Comparison of ENCODE assay signal across 20 cellular contexts in the genomic region with DNA sequence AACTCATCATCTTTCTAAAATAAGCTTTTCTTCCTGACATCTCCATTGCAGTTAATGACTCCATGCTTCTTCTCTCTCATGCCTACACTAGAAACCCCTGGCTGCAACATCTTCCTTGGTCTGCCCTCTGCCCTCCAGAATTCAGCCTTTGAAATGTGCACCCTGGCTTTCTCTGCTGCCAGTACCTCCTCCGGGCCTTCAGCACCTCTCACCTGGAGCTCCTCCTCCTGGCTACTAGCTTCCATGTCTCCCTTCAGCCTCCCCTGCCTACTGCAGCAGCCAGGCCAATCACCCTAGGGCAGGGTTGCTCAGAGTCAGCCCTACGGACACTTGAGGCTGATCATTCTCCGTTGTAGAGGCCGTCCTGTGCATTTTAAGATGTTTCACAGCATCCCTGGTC. TPM values are rescaled to one million over a fixed set of nuclear protein-coding genes. Genes with fewer than 3 reads are reported as not detected.
DNase-seq lines count a peak whose midpoint lies in the region; ATAC-seq and TF ChIP-seq lines count a peak whose summit lies in the region.
"Had no signal": no experiment of that assay in that cellular context is flagged by ENCODE, and none has a peak within 500 bp of the region (broad histone marks: within the 10 kb centered on the region; RNA-seq: fewer than 3 reads in every experiment).

No MANE protein-coding gene starts in this region.

- H3K9ac ChIP-seq in BLaER1 treated with 17β-estradiol and CSF1 and Interleukin-3, amounts not matched to agents 10 nM and 100 nM = no peak overlapping the region
- H3K9ac ChIP-seq in Karpas-422 (ENCODE audit: low read length) = no peak overlapping the region

- no peaks in the 10 kb centered on the region for H4K20me1 ChIP-seq in BLaER1 treated with 17β-estradiol and CSF1 and Interleukin-3, amounts not matched to agents 10 nM and 100 nM
- H4K20me1 ChIP-seq in Karpas-422 (ENCODE audit: insufficient read depth, low read depth, low read length) = no peaks in the 10 kb centered on the region

- intact Hi-C loops in left colon (cut with DNase I, micrococcal nuclease) (no loop called here), transverse colon (cut with DNase I; ENCODE audit: low total_unique reads) (no loop called here)

- peak; percentile 37 for ATAC-seq in left colon
- ATAC-seq: A549 had no signal

- H3K9me3 ChIP-seq in BLaER1 treated with 17β-estradiol and CSF1 and Interleukin-3, amounts not matched to agents 10 nM and 100 nM (replicated peaks in 1 of 11) = no peaks in the 10 kb centered on the region
- no peaks in the 10 kb centered on the region for H3K9me3 ChIP-seq in Karpas-422 (ENCODE audit: low read length)
- H3K9me3 ChIP-seq in transverse colon = no peaks in the 10 kb centered on the region
- H3K9me3 ChIP-seq: A549 had no signal

- no peak overlapping the region for H3K4me3 ChIP-seq in BLaER1 treated with 17β-estradiol and CSF1 and Interleukin-3, amounts not matched to agents 10 nM and 100 nM
- H3K4me3 ChIP-seq in Karpas-422 (ENCODE audit: low read length) (no peak overlapping the region), epithelial cell of esophagus (ENCODE audit: low read length) (no peak overlapping the region), transverse colon (no peak overlapping the region)
- H3K4me3 ChIP-seq: A549, PC-9 had no signal

- no peaks in the 10 kb centered on the region for H3K79me2 ChIP-seq in Karpas-422 (ENCODE audit: low read length)

- DNase-seq in Karpas-422 = peak; percentile 57
- DNase-seq in epithelial cell of esophagus (ENCODE audit: low read depth) = peak; percentile 9
- DNase-seq in left colon = no peak
- no peak for DNase-seq in germinal center (ENCODE audit: low spot score)
- no peak for DNase-seq in transverse colon
- DNase-seq in AML-193 (lab: John Stamatoyannopoulos, UW) = no peak
- no peak for DNase-seq in COLO668 (lab: John Stamatoyannopoulos, UW; ENCODE audit: unreplicated experiment)
- DNase-seq: CD4-positive, CD25-positive, alpha-beta regulatory T cell; DMS79; KBM-7; NCI-H1105 treated with DMSO at 0.1 percent for 48 hours; NCI-H1694; NCI-H510A; NCI-H774; PC-9; SIG-M5; T-helper 1 cell had no signal

- no peak for TF ChIP-seq POLR2A in transverse colon (IDR thresholded peaks at IDR 0.05)

- TF ChIP-seq CTCF in epithelial cell of esophagus (IDR thresholded peaks at IDR 0.05; ENCODE audit: insufficient read depth, low read depth, low read length, missing control alignments) (no peak), transverse colon (IDR thresholded peaks at IDR 0.05) (no peak)

- H3K4me2 ChIP-seq in BLaER1 treated with 17β-estradiol and CSF1 and Interleukin-3, amounts not matched to agents 10 nM and 100 nM = peak overlapping the region in 9 of 11 experiments; percentile 45 to 74 (median 59); a peak in 19 of 22 replicates
- H3K4me2 ChIP-seq in Karpas-422 (ENCODE audit: low read depth, low read length, poor library complexity, severe bottlenecking) = no peak overlapping the region
- H3K4me2 ChIP-seq: A549, PC-9 had no signal

- H3K9me2 ChIP-seq in Karpas-422 (replicated peaks; ENCODE audit: insufficient read depth, low read length) = no peaks in the 10 kb centered on the region

- WGBS in transverse colon (ENCODE audit: low coverage in 1 of 2), 2 donors = 74% methylated on average over 4 of the region's 4 CpGs; no CpG with 5 or more reads in 1 of the 2 donors

- no peaks in the 10 kb centered on the region for H3K36me3 ChIP-seq in BLaER1 treated with 17β-estradiol and CSF1 and Interleukin-3, amounts not matched to agents 10 nM and 100 nM
- H3K36me3 ChIP-seq in Karpas-422 (ENCODE audit: insufficient read depth, low read length) = no peaks in the 10 kb centered on the region
- no peaks in the 10 kb centered on the region for H3K36me3 ChIP-seq in transverse colon

- no peak overlapping the region for H3K27ac ChIP-seq in BLaER1 treated with 17β-estradiol and CSF1 and Interleukin-3, amounts not matched to agents 10 nM and 100 nM
- H3K27ac ChIP-seq in Karpas-422 (ENCODE audit: low read length) (no peak overlapping the region), transverse colon (no peak overlapping the region)
- H3K27ac ChIP-seq: A549, PC-9, RWPE1 had no signal

- H2AFZ ChIP-seq in Karpas-422 (ENCODE audit: low read length) = no peak overlapping the region
- H2AFZ ChIP-seq: PC-9 had no signal

- peaks cover 14 to 53% (median 38%) of the 10 kb centered on the region in 10 experiments for H3K4me1 ChIP-seq in BLaER1 treated with 17β-estradiol and CSF1 and Interleukin-3, amounts not matched to agents 10 nM and 100 nM
- H3K4me1 ChIP-seq in Karpas-422 (ENCODE audit: low read length) (peaks cover 14% of the 10 kb centered on the region), transverse colon (no peaks in the 10 kb centered on the region)
- H3K4me1 ChIP-seq: A549 had no signal

- in situ Hi-C loops in transverse colon (cut with MboI; ENCODE audit: low pct_ligation_motif_present in 1 of 4, low pct_unique_long_range_greater_than_20kb in 1 of 4, low sequenced_read_pairs in 3 of 4) = no loop called here

- no peak for TF ChIP-seq EP300 in transverse colon (IDR thresholded peaks at IDR 0.05; ENCODE audit: low read depth)

- H3K27me3 ChIP-seq in BLaER1 treated with 17β-estradiol and CSF1 and Interleukin-3, amounts not matched to agents 10 nM and 100 nM = no peaks in the 10 kb centered on the region
- H3K27me3 ChIP-seq in Karpas-422 (ENCODE audit: low read length) (no peaks in the 10 kb centered on the region), transverse colon (no peaks in the 10 kb centered on the region)

RNA-seq across cellular contexts. Expression of a gene that starts 18.3 kb away (rescaled TPM):
- 0.34 TPM in 1 of 2 replicates, not detected in the other for total RNA-seq in Karpas-422 (2014; rRNA removed; shearing (Covaris generic); ENCODE audit: low replicate concordance)
- total RNA-seq in left colon (under 1 TPM; 0.15 to 0.28 TPM), transverse colon (1 to 10 TPM in 1 of 4 donors, under 1 TPM in 1, not detected in 2; 0.32 to 1.2 TPM)

RNA-seq across cellular contexts. Expression of a gene that starts 47.5 kb away (rescaled TPM):
- total RNA-seq in Karpas-422 (2014; rRNA removed; shearing (Covaris generic); ENCODE audit: low replicate concordance) = not detected in 2 replicates
- not detected for total RNA-seq in left colon
- total RNA-seq in transverse colon = not detected
- total RNA-seq: CD4-positive, CD25-positive, alpha-beta regulatory T cell; PC-9 had no signal

Comparison
In these comparisons a context has a peak if more than half of its experiments do, and no peak if none do; other contexts are left out.
1. DNase-seq: peak in Karpas-422 (single experiment) and epithelial cell of esophagus (single experiment); none in left colon (0 of 2), germinal center (single experiment), transverse colon (single experiment), AML-193 (0 of 2) and COLO668 (single experiment).